Comparison of ENCODE assay signal across 17 cellular contexts in genomic region chr11:12142909-12143308, GRCh38. TPM values are rescaled to one million over a fixed set of nuclear protein-coding genes. Genes with fewer than 3 reads are reported as not detected.
DNase-seq lines count a peak whose midpoint lies in the region; ATAC-seq and TF ChIP-seq lines count a peak whose summit lies in the region.
"Had no signal": no experiment of that assay in that cellular context is flagged by ENCODE, and none has a peak within 500 bp of the region (broad histone marks: within the 10 kb centered on the region; RNA-seq: fewer than 3 reads in every experiment).

No MANE protein-coding gene starts in this region.

- DNase-seq in left ventricle myocardium inferior (no peak), left ventricle myocardium superior (no peak), ascending aorta (ENCODE audit: low spot score in 2 of 2) (no peak), mesothelial cell of epicardium (ENCODE audit: low spot score in 2 of 2, unreplicated experiment in 2 of 2) (no peak), uterus (no peak), UCSD-AML1 (lab: John Stamatoyannopoulos, UW; ENCODE audit: unreplicated experiment) (no peak), SIG-M5 treated with dmso at 0.1 percent for 504 hours (lab: John Stamatoyannopoulos, UW; ENCODE audit: unreplicated experiment) (no peak)
- no peak for DNase-seq in CD8-positive, alpha-beta T cell
- DNase-seq: activated CD8-positive, alpha-beta memory T cell treated with anti-CD3 and anti-CD28 coated beads for 24 hours; HCEC 1CT; NCI-H1930; NCI-H526; occipital lobe; PC-9 had no signal

- TF ChIP-seq POLR2A in uterus (IDR thresholded peaks at IDR 0.05) = no peak

- no peaks in the 10 kb centered on the region for H3K9me3 Mint-ChIP-seq in mesothelial cell of epicardium
- H3K9me3 Mint-ChIP-seq in CD8-positive, alpha-beta T cell = no peaks in the 10 kb centered on the region

- intact Hi-C loops in left ventricle myocardium inferior (cut with micrococcal nuclease) = no loop called here
- intact Hi-C loops in left ventricle myocardium superior (cut with micrococcal nuclease) = no loop called here
- intact Hi-C loops in ascending aorta (cut with DNase I) = no loop called here
- intact Hi-C loops in uterus (cut with DNase I; ENCODE audit: low total_unique reads) = no loop called here
- intact Hi-C loops in CD8-positive, alpha-beta T cell (cut with DNase I, micrococcal nuclease) = no loop called here

- CTCF ChIA-PET in CD8-positive, alpha-beta T cell (lab: Charles Lee) = interaction anchor here (1.4 kb wide), 1 partner anchor 14 kb away, joined by 3 read pairs; no protein-coding TSS in a partner anchor

- H3K4me1 ChIP-seq in left ventricle myocardium inferior = peaks cover 76% of the 10 kb centered on the region
- peaks cover 31 to 83% of the 10 kb centered on the region in 2 donors for H3K4me1 ChIP-seq in ascending aorta
- H3K4me1 ChIP-seq in uterus = peaks cover 14 to 37% of the 10 kb centered on the region in 2 donors
- peaks cover 34% of the 10 kb centered on the region for H3K4me1 ChIP-seq in CD8-positive, alpha-beta T cell (ENCODE audit: insufficient read depth, low read length)

- H3K4me3 Mint-ChIP-seq in mesothelial cell of epicardium = no peak overlapping the region
- no peak overlapping the region for H3K4me3 Mint-ChIP-seq in CD8-positive, alpha-beta T cell
- H3K4me3 Mint-ChIP-seq: B cell had no signal

- H3K27ac Mint-ChIP-seq in mesothelial cell of epicardium = peak overlapping the region; percentile 65
- no peak overlapping the region for H3K27ac Mint-ChIP-seq in CD8-positive, alpha-beta T cell
- H3K27ac Mint-ChIP-seq: B cell had no signal

- no peaks in the 10 kb centered on the region for H3K36me3 Mint-ChIP-seq in mesothelial cell of epicardium
- H3K36me3 Mint-ChIP-seq in CD8-positive, alpha-beta T cell = no peaks in the 10 kb centered on the region

- ATAC-seq in left ventricle myocardium superior = no peak
- no peak for ATAC-seq in CD8-positive, alpha-beta T cell
- ATAC-seq: GM12878 had no signal

- H3K9me3 ChIP-seq in left ventricle myocardium inferior (replicated peaks) (no peaks in the 10 kb centered on the region), ascending aorta (no peaks in the 10 kb centered on the region), uterus (no peaks in the 10 kb centered on the region)
- no peaks in the 10 kb centered on the region for H3K9me3 ChIP-seq in CD8-positive, alpha-beta T cell (ENCODE audit: low read length)

- peak overlapping the region; percentile 67 for H3K27ac ChIP-seq in left ventricle myocardium inferior (replicated peaks)
- peak overlapping the region; percentile 88 to 89 for H3K27ac ChIP-seq in ascending aorta
- H3K27ac ChIP-seq in uterus = peak overlapping the region; percentile 89 to 95
- H3K27ac ChIP-seq in CD8-positive, alpha-beta T cell (ENCODE audit: low read depth, low read length) = no peak overlapping the region
- H3K27ac ChIP-seq: PC-9 had no signal

- no peaks in the 10 kb centered on the region for H3K36me3 ChIP-seq in left ventricle myocardium inferior
- H3K36me3 ChIP-seq in ascending aorta = peaks cover 9 to 30% of the 10 kb centered on the region in 2 donors
- H3K36me3 ChIP-seq in uterus = no peaks in the 10 kb centered on the region
- no peaks in the 10 kb centered on the region for H3K36me3 ChIP-seq in CD8-positive, alpha-beta T cell (ENCODE audit: insufficient read depth, low read length)

- H3K27me3 Mint-ChIP-seq in mesothelial cell of epicardium (ENCODE audit: low read depth) = no peaks in the 10 kb centered on the region
- H3K27me3 Mint-ChIP-seq in CD8-positive, alpha-beta T cell (ENCODE audit: low read depth) = no peaks in the 10 kb centered on the region

- no peak overlapping the region for H3K4me3 ChIP-seq in left ventricle myocardium inferior
- H3K4me3 ChIP-seq in ascending aorta = no peak overlapping the region
- H3K4me3 ChIP-seq in uterus = no peak overlapping the region
- no peak overlapping the region for H3K4me3 ChIP-seq in CD8-positive, alpha-beta T cell (ENCODE audit: low read depth, low read length)
- H3K4me3 ChIP-seq: GM12878, PC-9, skin epidermis had no signal

- peaks cover 42% of the 10 kb centered on the region for H3K4me1 Mint-ChIP-seq in mesothelial cell of epicardium
- peaks cover 44% of the 10 kb centered on the region for H3K4me1 Mint-ChIP-seq in CD8-positive, alpha-beta T cell (ENCODE audit: low read depth)
- H3K4me1 Mint-ChIP-seq: B cell had no signal

- POLR2A ChIA-PET in CD8-positive, alpha-beta T cell (lab: Charles Lee) = interaction anchor here (1.1 kb wide), 1 partner anchor 52 kb away, joined by 4 read pairs; no protein-coding TSS in a partner anchor

- no peak for TF ChIP-seq CTCF in left ventricle myocardium inferior (IDR thresholded peaks at IDR 0.05; ENCODE audit: borderline replicate concordance)
- TF ChIP-seq CTCF in ascending aorta (IDR thresholded peaks at IDR 0.05) = no peak
- TF ChIP-seq CTCF in mesothelial cell of epicardium (IDR thresholded peaks at IDR 0.05; ENCODE audit: unreplicated experiment) = no peak
- no peak for TF ChIP-seq CTCF in uterus (IDR thresholded peaks at IDR 0.05)
- TF ChIP-seq CTCF in CD8-positive, alpha-beta T cell (IDR thresholded peaks at IDR 0.05) = no peak

- H3K27me3 ChIP-seq in left ventricle myocardium inferior (ENCODE audit: low read depth) (no peaks in the 10 kb centered on the region), ascending aorta (no peaks in the 10 kb centered on the region), uterus (no peaks in the 10 kb centered on the region)
- no peaks in the 10 kb centered on the region for H3K27me3 ChIP-seq in CD8-positive, alpha-beta T cell (ENCODE audit: insufficient read depth, low read length)

RNA-seq across cellular contexts. Expression of gene MICAL2, which starts 32.5 kb away (rescaled TPM):
- total RNA-seq in left ventricle myocardium inferior = 85.0 TPM
- 57.1 TPM for total RNA-seq in left ventricle myocardium superior
- 237 TPM for total RNA-seq in ascending aorta
- total RNA-seq in mesothelial cell of epicardium = 8.9 to 15.4 TPM (median 15.0 TPM) in 3 replicates
- total RNA-seq in uterus = 100 to 1,000 TPM in 1 of 4 donors, 10 to 100 TPM in 3; 29.6 to 139 (median 53.1) TPM
- 10 to 100 TPM; 15.8 TPM for total RNA-seq in CD8-positive, alpha-beta T cell
